ENCODE assay signal across 34 cellular contexts in the genomic region with DNA sequence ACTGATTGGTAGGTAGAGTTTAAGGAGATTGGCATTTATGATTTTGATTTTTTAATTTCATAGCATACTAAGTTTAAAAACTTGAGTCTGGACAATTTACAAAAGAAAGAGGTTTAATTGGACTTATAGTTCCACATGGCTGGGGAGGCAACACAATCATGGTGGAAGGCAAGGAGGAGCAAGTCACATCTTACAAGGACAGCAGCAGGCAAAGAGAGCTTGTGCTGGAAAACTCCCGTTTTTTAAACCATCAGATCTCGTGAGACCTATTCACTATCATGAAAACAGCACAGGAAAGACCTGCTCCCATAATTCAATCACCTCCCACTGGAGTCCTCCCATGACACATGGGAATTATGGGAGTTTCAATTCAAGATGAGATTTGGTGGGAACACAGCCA.
"Had no signal": no experiment of that assay in that cellular context is flagged by ENCODE, and none has a peak within 500 bp of the region (broad histone marks: within the 10 kb centered on the region; RNA-seq: fewer than 3 reads in every experiment).

No MANE protein-coding gene starts in this region.

- DNase-seq: Karpas-422, Kasumi-1, MG63, MM.1S, MV-4-11, NCI-H1092, NCI-H1092 treated with DMSO at 0.1 percent for 48 hours, NCI-H1105, NCI-H1105 treated with DMSO at 0.1 percent for 48 hours, NCI-H1417, NCI-H1417 treated with DMSO at 0.1 percent for 48 hours, NCI-H1436, NCI-H1436 treated with DMSO at 0.1 percent for 48 hours, NCI-H146, NCI-H1694, NCI-H1694 treated with DMSO at 0.1 percent for 48 hours, NCI-H187, NCI-H187 treated with DMSO at 0.1 percent for 48 hours, NCI-H1930, NCI-H2029, NCI-H2029 treated with DMSO at 0.1 percent for 48 hours, NCI-H2081, NCI-H2081 treated with DMSO at 0.1 percent for 48 hours, NCI-H2107, NCI-H2171, NCI-H2171 treated with DMSO at 0.1 percent for 48 hours, NCI-H2227 treated with DMSO at 0.1 percent for 48 hours, NCI-H226, NCI-H345, NCI-H446, NCI-H446 treated with DMSO at 0.1 percent for 48 hours, NCI-H510A, NCI-H510A treated with DMSO at 0.1 percent for 48 hours, NCI-H524 had no signal

- H3K27me3 ChIP-seq: MG63 had no signal

- H3K4me3 ChIP-seq: MG63 had no signal

- H3K36me3 ChIP-seq: MG63 had no signal
